ENCODE assay signal across 33 cellular contexts in genomic region chr11:46198873-46199250, GRCh38.
"Had no signal": no experiment of that assay in that cellular context is flagged by ENCODE, and none has a peak within 500 bp of the region (broad histone marks: within the 10 kb centered on the region; RNA-seq: fewer than 3 reads in every experiment).

No MANE protein-coding gene starts in this region.

- H3K36me3 Mint-ChIP-seq: activated CD8-positive, alpha-beta memory T cell treated with anti-CD3 and anti-CD28 coated beads, Interleukin-2, amount 10 ng/mL, durations not matched to agents 7 days and 5 days; activated naive CD4-positive, alpha-beta T cell treated with anti-CD3 and anti-CD28 coated beads, Interleukin-2, amount 10 ng/mL, durations not matched to agents 7 days and 5 days; activated naive CD8-positive, alpha-beta T cell had no signal

- H3K4me3 ChIP-seq: MG63, PC-9 had no signal

- H3K4me1 Mint-ChIP-seq: activated CD4-positive, alpha-beta memory T cell treated with anti-CD3 and anti-CD28 coated beads, Interleukin-2, amount 10 ng/mL, durations not matched to agents 7 days and 5 days; activated CD8-positive, alpha-beta memory T cell treated with anti-CD3 and anti-CD28 coated beads, Interleukin-2, amount 10 ng/mL, durations not matched to agents 7 days and 5 days; activated naive CD4-positive, alpha-beta T cell treated with anti-CD3 and anti-CD28 coated beads, Interleukin-2, amount 10 ng/mL, durations not matched to agents 7 days and 5 days; activated naive CD8-positive, alpha-beta T cell treated with anti-CD3 and anti-CD28 coated beads, Interleukin-2, amount 50 U/mL, for 24 hours had no signal

- H2AFZ ChIP-seq: PC-9 had no signal

- H3K27ac ChIP-seq: brain microvascular endothelial cell, PC-9, RWPE1, WERI-Rb-1 had no signal

- DNase-seq: activated CD4-positive, alpha-beta memory T cell treated with anti-CD3 and anti-CD28 coated beads, Interleukin-2, amount 10 ng/mL, durations not matched to agents 7 days and 5 days; activated CD4-positive, alpha-beta T cell treated with anti-CD3 and anti-CD28 coated beads for 1 hour; activated CD4-positive, alpha-beta T cell treated with anti-CD3 and anti-CD28 coated beads for 48 hours; activated CD4-positive, CD25-positive, alpha-beta regulatory T cell; activated CD8-positive, alpha-beta memory T cell treated with anti-CD3 and anti-CD28 coated beads for 24 hours; activated CD8-positive, alpha-beta memory T cell treated with anti-CD3 and anti-CD28 coated beads, Interleukin-2, amount 10 ng/mL, durations not matched to agents 7 days and 5 days; activated CD8-positive, alpha-beta memory T cell treated with anti-CD3 and anti-CD28 coated beads, Interleukin-2, amount 50 U/mL, for 48 hours; activated effector memory CD4-positive, alpha-beta T cell treated with Interleukin-2 at 50 U/mL for 16 hours; activated naive CD4-positive, alpha-beta T cell treated with anti-CD3 and anti-CD28 coated beads, Interleukin-2, amount 10 ng/mL, durations not matched to agents 7 days and 5 days; activated naive CD8-positive, alpha-beta T cell treated with anti-CD3 and anti-CD28 coated beads, Interleukin-2, amount 50 U/mL, for 24 hours; activated T-cell treated with anti-CD3 and anti-CD28 coated beads, Interleukin-2, amount 50 U/mL, for 48 hours; aorta; brain microvascular endothelial cell; central memory CD4-positive, alpha-beta T cell; Kasumi-1; KG1; MG63; NCI-H1048; NCI-H1105 treated with DMSO at 0.1 percent for 48 hours; NCI-H1436; NCI-H1694; NCI-H1930; NCI-H2081 treated with DMSO at 0.1 percent for 48 hours; NCI-H345; NCI-H524 treated with DMSO at 0.1 percent for 48 hours; PC-9; SW 1271; T-helper 1 cell; T-helper 2 cell; T-helper 9 cell; WERI-Rb-1 had no signal

- H3K9me3 ChIP-seq: MG63 had no signal

- H3K27ac Mint-ChIP-seq: activated CD4-positive, alpha-beta memory T cell treated with anti-CD3 and anti-CD28 coated beads, Interleukin-2, amount 10 ng/mL, durations not matched to agents 7 days and 5 days; activated CD8-positive, alpha-beta memory T cell treated with anti-CD3 and anti-CD28 coated beads, Interleukin-2, amount 10 ng/mL, durations not matched to agents 7 days and 5 days; activated naive CD4-positive, alpha-beta T cell treated with anti-CD3 and anti-CD28 coated beads, Interleukin-2, amount 10 ng/mL, durations not matched to agents 7 days and 5 days; activated naive CD8-positive, alpha-beta T cell; activated naive CD8-positive, alpha-beta T cell treated with anti-CD3 and anti-CD28 coated beads, Interleukin-2, amount 50 U/mL, for 24 hours had no signal

- H3K9me3 Mint-ChIP-seq: activated CD4-positive, alpha-beta memory T cell treated with anti-CD3 and anti-CD28 coated beads, Interleukin-2, amount 10 ng/mL, durations not matched to agents 7 days and 5 days; activated naive CD4-positive, alpha-beta T cell treated with anti-CD3 and anti-CD28 coated beads, Interleukin-2, amount 10 ng/mL, durations not matched to agents 7 days and 5 days; activated naive CD8-positive, alpha-beta T cell treated with anti-CD3 and anti-CD28 coated beads, Interleukin-2, amount 50 U/mL, for 24 hours had no signal

- H3K36me3 ChIP-seq: brain microvascular endothelial cell, MG63, WERI-Rb-1 had no signal

- H3K4me3 Mint-ChIP-seq: activated CD4-positive, alpha-beta memory T cell treated with anti-CD3 and anti-CD28 coated beads, Interleukin-2, amount 10 ng/mL, durations not matched to agents 7 days and 5 days; activated CD8-positive, alpha-beta memory T cell treated with anti-CD3 and anti-CD28 coated beads, Interleukin-2, amount 10 ng/mL, durations not matched to agents 7 days and 5 days; activated naive CD4-positive, alpha-beta T cell treated with anti-CD3 and anti-CD28 coated beads, Interleukin-2, amount 10 ng/mL, durations not matched to agents 7 days and 5 days; activated naive CD8-positive, alpha-beta T cell; activated naive CD8-positive, alpha-beta T cell treated with anti-CD3 and anti-CD28 coated beads, Interleukin-2, amount 50 U/mL, for 24 hours had no signal

- H3K4me2 ChIP-seq: PC-9 had no signal
